ENCODE assay signal across 10 cellular contexts in genomic region chr14:97459180-97459579, GRCh38.
A peak's percentile ranks its signal among the peaks of the same experiment; 100 is the strongest.
DNase-seq lines count a peak whose midpoint lies in the region; ATAC-seq and TF ChIP-seq lines count a peak whose summit lies in the region.
"Had no signal": no experiment of that assay in that cellular context is flagged by ENCODE, and none has a peak within 500 bp of the region (broad histone marks: within the 10 kb centered on the region; RNA-seq: fewer than 3 reads in every experiment).

No MANE protein-coding gene starts in this region.

- DNase-seq in heart right ventricle (no peak), Right ventricle myocardium superior (no peak), mesothelial cell of epicardium (ENCODE audit: low spot score in 2 of 2, unreplicated experiment in 2 of 2) (no peak), type B pancreatic cell (ENCODE audit: extremely low spot score, unreplicated experiment) (no peak), hypothalamus (lab: John Stamatoyannopoulos, UW) (no peak), posterior vena cava (ENCODE audit: low spot score) (no peak)
- DNase-seq: NCI-H1694 had no signal

- peaks cover 7% of the 10 kb centered on the region for H3K9me3 Mint-ChIP-seq in activated T-helper 17 cell treated with anti-CD3 and anti-CD28 coated beads, Interleukin-2, amount 50 U/mL, for 72 hours
- H3K9me3 Mint-ChIP-seq in mesothelial cell of epicardium, result peaks cover 18% of the 10 kb centered on the region
- H3K9me3 Mint-ChIP-seq in type B pancreatic cell, result no peaks in the 10 kb centered on the region

- ATAC-seq in heart right ventricle (no peak), Right ventricle myocardium superior (ENCODE audit: poor library complexity) (no peak), HG03342 (IDR thresholded peaks at IDR 0.05; ENCODE audit: unreplicated experiment) (no peak)
- ATAC-seq in activated T-helper 17 cell treated with anti-CD3 and anti-CD28 coated beads, Interleukin-2, amount 50 U/mL, for 72 hours (replicated peaks), result peak; percentile 36

- 66% methylated on average over 4 of the region's 4 CpGs for WGBS in heart right ventricle, 2 donors

- H3K27me3 ChIP-seq in heart right ventricle, result peaks cover 0 to 69% (median 32%) of the 10 kb centered on the region in 7 donors

- H3K27me3 Mint-ChIP-seq in activated T-helper 17 cell treated with anti-CD3 and anti-CD28 coated beads, Interleukin-2, amount 50 U/mL, for 72 hours, result no peaks in the 10 kb centered on the region
- peaks cover 47% of the 10 kb centered on the region for H3K27me3 Mint-ChIP-seq in mesothelial cell of epicardium (ENCODE audit: low read depth)
- peaks cover 25% of the 10 kb centered on the region for H3K27me3 Mint-ChIP-seq in type B pancreatic cell

- peaks cover 25% of the 10 kb centered on the region for H3K4me1 Mint-ChIP-seq in activated T-helper 17 cell treated with anti-CD3 and anti-CD28 coated beads, Interleukin-2, amount 50 U/mL, for 72 hours
- H3K4me1 Mint-ChIP-seq in mesothelial cell of epicardium, result peaks cover 15% of the 10 kb centered on the region
- peaks cover 17% of the 10 kb centered on the region for H3K4me1 Mint-ChIP-seq in type B pancreatic cell (ENCODE audit: unreplicated experiment)

- no peak for TF ChIP-seq CTCF in heart right ventricle (IDR thresholded peaks at IDR 0.05)
- TF ChIP-seq CTCF in mesothelial cell of epicardium (IDR thresholded peaks at IDR 0.05; ENCODE audit: unreplicated experiment), result no peak
- TF ChIP-seq CTCF in type B pancreatic cell (conservative IDR thresholded peaks at IDR 0.05), result no peak

- H3K27ac Mint-ChIP-seq in activated T-helper 17 cell treated with anti-CD3 and anti-CD28 coated beads, Interleukin-2, amount 50 U/mL, for 72 hours, result peak overlapping the region; percentile 99
- H3K27ac Mint-ChIP-seq in mesothelial cell of epicardium, result no peak overlapping the region
- H3K27ac Mint-ChIP-seq in type B pancreatic cell, result peak overlapping the region; percentile 46

- no peaks in the 10 kb centered on the region for H3K36me3 ChIP-seq in heart right ventricle

- peaks cover 0 to 16% (median 0%) of the 10 kb centered on the region in 9 donors for H3K4me1 ChIP-seq in heart right ventricle

- H3K9me3 ChIP-seq in heart right ventricle, result peaks cover 0 to 21% (median 0%) of the 10 kb centered on the region in 11 donors

- peaks cover 51% of the 10 kb centered on the region for H3K36me3 Mint-ChIP-seq in activated T-helper 17 cell treated with anti-CD3 and anti-CD28 coated beads, Interleukin-2, amount 50 U/mL, for 72 hours (ENCODE audit: low read depth)
- H3K36me3 Mint-ChIP-seq in mesothelial cell of epicardium (no peaks in the 10 kb centered on the region), type B pancreatic cell (no peaks in the 10 kb centered on the region)

- H3K4me3 ChIP-seq in heart right ventricle, result peak overlapping the region in 6 of 10 donors; percentile 11 to 49 (median 36)

- H3K4me3 Mint-ChIP-seq in activated T-helper 17 cell treated with anti-CD3 and anti-CD28 coated beads, Interleukin-2, amount 50 U/mL, for 72 hours, result peak overlapping the region; percentile 100
- H3K4me3 Mint-ChIP-seq in mesothelial cell of epicardium (peak overlapping the region; percentile 72), type B pancreatic cell (peak overlapping the region; percentile 79)

- H3K27ac ChIP-seq in heart right ventricle, result peak overlapping the region in 1 of 10 donors; percentile 78
- H3K27ac ChIP-seq: HL-60 had no signal

- intact Hi-C loops in heart right ventricle (cut with DNase I) (no loop called here), Right ventricle myocardium superior (cut with DNase I) (no loop called here), posterior vena cava (cut with DNase I) (no loop called here)
